ENCODE assay signal across 1 cellular context in the genomic region with DNA sequence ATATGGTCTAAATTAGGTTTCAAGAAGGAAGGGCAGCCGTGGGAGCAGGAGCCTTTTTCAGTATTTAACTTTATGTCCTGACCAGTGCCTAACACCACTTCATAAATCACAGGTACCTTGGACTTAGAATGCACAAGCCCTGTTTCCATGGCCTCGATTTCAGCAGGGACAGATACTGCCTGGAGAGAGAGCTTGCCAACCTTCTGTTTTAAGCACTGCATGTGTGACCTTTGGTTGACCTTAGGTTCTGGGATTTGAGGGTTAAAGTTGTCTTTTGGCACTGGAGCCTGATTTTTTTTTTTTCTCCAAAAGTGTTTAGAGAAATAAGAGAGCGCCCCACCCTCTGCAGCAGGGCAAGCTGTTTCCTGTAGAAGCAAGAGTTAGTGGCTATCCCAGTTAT.
TF ChIP-seq lines count a peak whose summit lies in the region.

No MANE protein-coding gene starts in this region.

TF ChIP-seq in HepG2, 621 proteins besides CTCF, POLR2A, EP300 and RAD21 (continued from another document):
- TF ChIP-seq, protein P1, sequence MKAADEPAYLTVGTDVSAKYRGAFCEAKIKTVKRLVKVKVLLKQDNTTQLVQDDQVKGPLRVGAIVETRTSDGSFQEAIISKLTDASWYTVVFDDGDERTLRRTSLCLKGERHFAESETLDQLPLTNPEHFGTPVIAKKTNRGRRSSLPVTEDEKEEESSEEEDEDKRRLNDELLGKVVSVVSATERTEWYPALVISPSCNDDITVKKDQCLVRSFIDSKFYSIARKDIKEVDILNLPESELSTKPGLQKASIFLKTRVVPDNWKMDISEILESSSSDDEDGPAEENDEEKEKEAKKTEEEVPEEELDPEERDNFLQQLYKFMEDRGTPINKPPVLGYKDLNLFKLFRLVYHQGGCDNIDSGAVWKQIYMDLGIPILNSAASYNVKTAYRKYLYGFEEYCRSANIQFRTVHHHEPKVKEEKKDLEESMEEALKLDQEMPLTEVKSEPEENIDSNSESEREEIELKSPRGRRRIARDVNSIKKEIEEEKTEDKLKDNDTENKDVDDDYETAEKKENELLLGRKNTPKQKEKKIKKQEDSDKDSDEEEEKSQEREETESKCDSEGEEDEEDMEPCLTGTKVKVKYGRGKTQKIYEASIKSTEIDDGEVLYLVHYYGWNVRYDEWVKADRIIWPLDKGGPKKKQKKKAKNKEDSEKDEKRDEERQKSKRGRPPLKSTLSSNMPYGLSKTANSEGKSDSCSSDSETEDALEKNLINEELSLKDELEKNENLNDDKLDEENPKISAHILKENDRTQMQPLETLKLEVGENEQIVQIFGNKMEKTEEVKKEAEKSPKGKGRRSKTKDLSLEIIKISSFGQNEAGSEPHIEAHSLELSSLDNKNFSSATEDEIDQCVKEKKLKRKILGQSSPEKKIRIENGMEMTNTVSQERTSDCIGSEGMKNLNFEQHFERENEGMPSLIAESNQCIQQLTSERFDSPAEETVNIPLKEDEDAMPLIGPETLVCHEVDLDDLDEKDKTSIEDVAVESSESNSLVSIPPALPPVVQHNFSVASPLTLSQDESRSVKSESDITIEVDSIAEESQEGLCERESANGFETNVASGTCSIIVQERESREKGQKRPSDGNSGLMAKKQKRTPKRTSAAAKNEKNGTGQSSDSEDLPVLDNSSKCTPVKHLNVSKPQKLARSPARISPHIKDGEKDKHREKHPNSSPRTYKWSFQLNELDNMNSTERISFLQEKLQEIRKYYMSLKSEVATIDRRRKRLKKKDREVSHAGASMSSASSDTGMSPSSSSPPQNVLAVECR (CRISPR knock-in tag; IDR thresholded peaks at IDR 0.05; ENCODE audit: borderline replicate concordance): no peak
- TF ChIP-seq ZNF567 (CRISPR knock-in tag; IDR thresholded peaks at IDR 0.05; ENCODE audit: borderline replicate concordance): no peak
TF ChIP-seq in HepG2: peak in this region for 0.
